27 cellular contexts compared by ENCODE assay signal in the genomic region with DNA sequence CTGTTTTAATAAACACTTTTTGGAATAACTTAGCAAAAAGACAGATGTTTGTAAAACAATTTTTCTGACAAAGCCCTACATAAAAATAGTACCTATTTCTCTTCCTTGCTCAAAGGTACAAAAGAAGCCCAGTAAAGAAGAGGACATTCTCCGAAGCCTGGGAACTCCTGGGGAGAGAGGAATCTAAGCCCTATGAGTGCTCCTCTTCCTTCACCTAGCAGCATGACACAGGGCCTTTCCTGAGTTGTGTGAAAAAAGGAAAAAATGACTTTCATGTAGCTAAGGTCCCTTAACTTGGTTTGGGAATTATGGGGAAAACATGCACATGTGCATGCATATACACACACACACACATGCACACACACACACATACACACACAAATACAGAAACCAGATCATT.
"Had no signal": no experiment of that assay in that cellular context is flagged by ENCODE, and none has a peak within 500 bp of the region (broad histone marks: within the 10 kb centered on the region; RNA-seq: fewer than 3 reads in every experiment).

No MANE protein-coding gene starts in this region.

- H3K4me1 Mint-ChIP-seq: naive thymus-derived CD8-positive, alpha-beta T cell; nephron progenitor cell; stimulated activated memory B cell treated with anti-CD40 and anti-IgM and Interleukin-4, amounts not matched to agents 10 μg/mL and 1 μg/mL and 100 μg/mL, for 72 hours had no signal

- H3K27me3 ChIP-seq: esophagus muscularis mucosa, foreskin keratinocyte, gastroesophageal sphincter, heart right ventricle, left lung, ovary, sigmoid colon, testis, tibial artery had no signal

- H3K36me3 Mint-ChIP-seq: naive thymus-derived CD8-positive, alpha-beta T cell; stimulated activated memory B cell treated with anti-CD40 and anti-IgM and Interleukin-4, amounts not matched to agents 10 μg/mL and 1 μg/mL and 100 μg/mL, for 72 hours; type B pancreatic cell had no signal

- H3K27ac ChIP-seq: coronary artery, esophagus muscularis mucosa, foreskin keratinocyte, gastroesophageal sphincter, heart right ventricle, left lung, ovary, psoas muscle, sigmoid colon, testis, tibial artery had no signal

- H3K27me3 Mint-ChIP-seq: naive thymus-derived CD8-positive, alpha-beta T cell; stimulated activated memory B cell treated with anti-CD40 and anti-IgM and Interleukin-4, amounts not matched to agents 10 μg/mL and 1 μg/mL and 100 μg/mL, for 72 hours; type B pancreatic cell had no signal

- H3K27ac Mint-ChIP-seq: naive thymus-derived CD8-positive, alpha-beta T cell; nephron progenitor cell; stimulated activated memory B cell treated with anti-CD40 and anti-IgM and Interleukin-4, amounts not matched to agents 10 μg/mL and 1 μg/mL and 100 μg/mL, for 72 hours; type B pancreatic cell had no signal

- H3K4me3 ChIP-seq: coronary artery, esophagus muscularis mucosa, gastroesophageal sphincter, heart right ventricle, left lung, ovary, psoas muscle, sigmoid colon, testis, tibial artery had no signal

- DNase-seq: dermis blood vessel endothelial cell; effector memory CD4-positive, alpha-beta T cell; foreskin keratinocyte; glutamatergic neuron; heart right ventricle; hippocampal formation; left cardiac atrium; left lung; naive thymus-derived CD8-positive, alpha-beta T cell; nephron progenitor cell; nucleus accumbens; ovary; posterior cingulate gyrus; psoas muscle; right cardiac atrium; sigmoid colon; stimulated activated CD4-positive, alpha-beta T cell treated with anti-CD3 and anti-CD28 coated beads, Interleukin-2, amount 100 ng/mL, for 24 hours; stimulated activated CD4-positive, alpha-beta T cell treated with anti-CD3 and anti-CD28 coated beads, Interleukin-4, amount 100 ng/mL, for 4 hours; stimulated activated naive CD8-positive, alpha-beta T cell treated with anti-CD3 and anti-CD28 coated beads, Interleukin-15, Interleukin-2, amounts not matched to agents 100 U/mL and 50 U/mL, for 24 hours; substantia nigra; testis; tibial artery had no signal

- H3K4me1 ChIP-seq: esophagus muscularis mucosa, foreskin keratinocyte, gastroesophageal sphincter, heart right ventricle, left lung, psoas muscle, sigmoid colon, testis, tibial artery had no signal

- H3K9me3 ChIP-seq: gastroesophageal sphincter, left lung, ovary, psoas muscle, sigmoid colon, testis, tibial artery had no signal

- ATAC-seq: foreskin keratinocyte; gastroesophageal sphincter; heart right ventricle; left cardiac atrium; left lung; naive thymus-derived CD8-positive, alpha-beta T cell; psoas muscle; right cardiac atrium; stimulated activated memory B cell treated with anti-CD40 and anti-IgM and Interleukin-4, amounts not matched to agents 10 μg/mL and 1 μg/mL and 100 μg/mL, for 72 hours; stimulated activated naive CD8-positive, alpha-beta T cell treated with anti-CD3 and anti-CD28 coated beads, Interleukin-15, Interleukin-2, amounts not matched to agents 100 U/mL and 50 U/mL, for 24 hours had no signal

- H3K9me3 Mint-ChIP-seq: type B pancreatic cell had no signal

- H3K36me3 ChIP-seq: esophagus muscularis mucosa, gastroesophageal sphincter, heart right ventricle, left lung, ovary, sigmoid colon, tibial artery had no signal

- H3K4me3 Mint-ChIP-seq: naive thymus-derived CD8-positive, alpha-beta T cell; nephron progenitor cell; stimulated activated memory B cell treated with anti-CD40 and anti-IgM and Interleukin-4, amounts not matched to agents 10 μg/mL and 1 μg/mL and 100 μg/mL, for 72 hours; type B pancreatic cell had no signal
